Comparison of ENCODE assay signal across 33 cellular contexts in the genomic region with DNA sequence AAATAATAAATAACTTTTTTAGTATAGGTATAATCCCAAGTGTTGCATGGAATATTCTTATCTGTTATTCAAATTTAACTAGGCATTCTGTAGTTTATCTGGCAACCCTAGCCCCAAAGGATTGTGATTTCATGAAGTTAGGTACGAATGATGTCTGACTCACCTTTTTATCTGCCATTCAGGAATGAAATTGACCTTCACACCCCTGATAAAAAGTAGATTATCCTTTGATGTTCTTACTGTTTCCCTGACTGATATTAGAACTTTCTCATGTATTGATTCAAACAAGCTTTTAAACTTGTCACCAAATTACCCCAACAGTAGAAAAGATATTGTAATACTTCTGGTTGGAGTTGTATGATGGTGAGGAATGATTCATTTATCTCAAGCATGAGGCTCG. TPM values are rescaled to one million over a fixed set of nuclear protein-coding genes. Genes with fewer than 3 reads are reported as not detected.
A peak's percentile ranks its signal among the peaks of the same experiment; 100 is the strongest.
DNase-seq lines count a peak whose midpoint lies in the region; ATAC-seq, FAIRE-seq and TF ChIP-seq lines count a peak whose summit lies in the region.
"Had no signal": no experiment of that assay in that cellular context is flagged by ENCODE, and none has a peak within 500 bp of the region (broad histone marks: within the 10 kb centered on the region; RNA-seq: fewer than 3 reads in every experiment).

No MANE protein-coding gene starts in this region.

- DNase-seq in colonic mucosa (no peak), left colon (no peak), small intestine (peak; percentile 92), natural killer cell (no peak)
- DNase-seq in stimulated activated CD4-positive, alpha-beta T cell treated with anti-CD3 and anti-CD28 coated beads, Interleukin-4, amount 100 ng/mL, for 24 hours, result no peak
- DNase-seq in stimulated activated CD4-positive, alpha-beta T cell treated with anti-CD3 and anti-CD28 coated beads, Interleukin-4, amount 100 ng/mL, for 4 hours, result no peak
- DNase-seq: 8988T; ACHN; BE2C; C1 segment of cervical spinal cord; CD4-positive, alpha-beta memory T cell; CD4-positive, CD25-positive, alpha-beta regulatory T cell; CD8-positive, alpha-beta memory T cell; COR-L47; DMS 273 treated with DMSO at 0.1 percent for 48 hours; DMS153; DMS53; DMS79; DND-41; EL; GDM1 had no signal

- H3K27ac Mint-ChIP-seq in natural killer cell, result no peak overlapping the region
- H3K27ac Mint-ChIP-seq: CD14-positive monocyte; CD4-positive, alpha-beta memory T cell; CD4-positive, CD25-positive, alpha-beta regulatory T cell; CD8-positive, alpha-beta memory T cell had no signal

- peaks cover 8 to 18% of the 10 kb centered on the region in 2 donors for H3K9me3 Mint-ChIP-seq in natural killer cell

- H3K27me3 ChIP-seq in HUES48 (ENCODE audit: control insufficient read depth, insufficient read depth, low read length) (no peaks in the 10 kb centered on the region), colonic mucosa (no peaks in the 10 kb centered on the region), small intestine (ENCODE audit: control insufficient read depth in 2 of 2, insufficient read depth in 2 of 2, low read length in 2 of 2) (no peaks in the 10 kb centered on the region)
- H3K27me3 ChIP-seq: BE2C, BLaER1 had no signal

- H3K36me3 Mint-ChIP-seq in natural killer cell, result peaks cover 5% of the 10 kb centered on the region
- H3K36me3 Mint-ChIP-seq: CD14-positive monocyte; CD4-positive, alpha-beta memory T cell; CD4-positive, CD25-positive, alpha-beta regulatory T cell; CD8-positive, alpha-beta memory T cell had no signal

- no peaks in the 10 kb centered on the region for H3K27me3 Mint-ChIP-seq in natural killer cell (ENCODE audit: low read depth in 2 of 2)
- H3K27me3 Mint-ChIP-seq: CD4-positive, alpha-beta memory T cell; CD4-positive, CD25-positive, alpha-beta regulatory T cell; CD8-positive, alpha-beta memory T cell had no signal

- H3K4me1 Mint-ChIP-seq in natural killer cell, result no peaks in the 10 kb centered on the region
- H3K4me1 Mint-ChIP-seq: CD14-positive monocyte; CD4-positive, alpha-beta memory T cell; CD4-positive, CD25-positive, alpha-beta regulatory T cell; CD8-positive, alpha-beta memory T cell had no signal

- H3K9me3 ChIP-seq in HUES48 (ENCODE audit: control insufficient read depth, insufficient read depth, low read length), result no peaks in the 10 kb centered on the region
- no peaks in the 10 kb centered on the region for H3K9me3 ChIP-seq in colonic mucosa
- no peaks in the 10 kb centered on the region for H3K9me3 ChIP-seq in small intestine (ENCODE audit: control insufficient read depth, low read depth)
- H3K9me3 ChIP-seq: BE2C, BLaER1 had no signal

- no peak overlapping the region for H3K4me3 ChIP-seq in HUES48 (ENCODE audit: low read depth, low read length)
- H3K4me3 ChIP-seq in colonic mucosa, result no peak overlapping the region
- H3K4me3 ChIP-seq in small intestine (ENCODE audit: low read depth in 1 of 2, low read length in 2 of 2), result no peak overlapping the region
- H3K4me3 ChIP-seq: BLaER1, GM12878 had no signal

- H3K4me3 Mint-ChIP-seq in natural killer cell, result no peak overlapping the region
- H3K4me3 Mint-ChIP-seq: CD14-positive monocyte; CD4-positive, alpha-beta memory T cell; CD4-positive, CD25-positive, alpha-beta regulatory T cell; CD8-positive, alpha-beta memory T cell had no signal

- no peak for TF ChIP-seq CTCF in colonic mucosa (IDR thresholded peaks at IDR 0.05)
- no peak for TF ChIP-seq CTCF in natural killer cell (IDR thresholded peaks at IDR 0.05)

- H3K9ac ChIP-seq in HUES48 (ENCODE audit: low read depth, low read length) (no peak overlapping the region), colonic mucosa (ENCODE audit: low read depth in 2 of 2, low read length in 2 of 2) (no peak overlapping the region)
- H3K9ac ChIP-seq: BLaER1 had no signal

- peak; percentile 58 for ATAC-seq in left colon
- ATAC-seq in natural killer cell, result no peak
- no peak for ATAC-seq in HG03025 (IDR thresholded peaks at IDR 0.05; ENCODE audit: low FRiP score, unreplicated experiment)
- ATAC-seq: GM12878 had no signal

- no peak for FAIRE-seq in small intestine (lab: Jason Lieb, UNC)
- FAIRE-seq: A204.1, GM12878, GM12892, GM18507, GM19239 had no signal

- H3K27ac ChIP-seq in HUES48 (ENCODE audit: low read depth, low read length), result peak overlapping the region; percentile 23
- peak overlapping the region; percentile 33 for H3K27ac ChIP-seq in colonic mucosa
- H3K27ac ChIP-seq in small intestine (ENCODE audit: low read depth in 1 of 2, low read length in 1 of 2), result no peak overlapping the region
- H3K27ac ChIP-seq: BLaER1 had no signal

- H3K4me1 ChIP-seq in HUES48 (ENCODE audit: control insufficient read depth, insufficient read depth, low read length) (peaks cover 13% of the 10 kb centered on the region), colonic mucosa (no peaks in the 10 kb centered on the region), small intestine (ENCODE audit: control insufficient read depth in 2 of 2, insufficient read depth in 1 of 2, low read depth in 1 of 2, low read length in 1 of 2) (peaks cover 3 to 5% of the 10 kb centered on the region in 2 donors)
- H3K4me1 ChIP-seq: BE2C had no signal

- H3K36me3 ChIP-seq in HUES48 (ENCODE audit: control insufficient read depth, insufficient read depth, low read length), result no peaks in the 10 kb centered on the region
- no peaks in the 10 kb centered on the region for H3K36me3 ChIP-seq in colonic mucosa
- H3K36me3 ChIP-seq in small intestine (ENCODE audit: control insufficient read depth in 2 of 2, insufficient read depth in 2 of 2, low read length in 2 of 2), result no peaks in the 10 kb centered on the region
- H3K36me3 ChIP-seq: BE2C, BLaER1 had no signal

- intact Hi-C loops in colonic mucosa (cut with DNase I), result no loop called here
- intact Hi-C loops in left colon (cut with DNase I, micrococcal nuclease), result no loop called here
- intact Hi-C loops in natural killer cell (cut with micrococcal nuclease), result no loop called here

- WGBS in small intestine, 3 donors, result 16 to 42% (median 25%) methylated on average over 2 of the region's 2 CpGs

RNA-seq across cellular contexts. Expression of a gene that starts 43.5 kb away (rescaled TPM):
- total RNA-seq in colonic mucosa, result 1 to 10 TPM; 2.9 to 6.1 TPM
- total RNA-seq in left colon, result 1 to 10 TPM; 3.7 to 4.4 TPM
- polyA plus RNA-seq in small intestine, result 1 to 10 TPM; 1.9 to 9.3 (median 4.7) TPM
- not detected for total RNA-seq in natural killer cell
- total RNA-seq: A673; CD4-positive, alpha-beta memory T cell; CD4-positive, CD25-positive, alpha-beta regulatory T cell; CD8-positive, alpha-beta memory T cell; Daoy; G401; GM12878 had no signal
- polyA plus RNA-seq: CD14-positive monocyte; CD4-positive, alpha-beta memory T cell; CD4-positive, CD25-positive, alpha-beta regulatory T cell; CD8-positive, alpha-beta memory T cell had no signal

Comparison
In these comparisons a context has a peak if more than half of its experiments do, and no peak if none do; other contexts are left out.
1. H3K27ac ChIP-seq: peak in HUES48 (single experiment) and colonic mucosa (single experiment); none in small intestine (0 of 2).